In the genomic region with DNA sequence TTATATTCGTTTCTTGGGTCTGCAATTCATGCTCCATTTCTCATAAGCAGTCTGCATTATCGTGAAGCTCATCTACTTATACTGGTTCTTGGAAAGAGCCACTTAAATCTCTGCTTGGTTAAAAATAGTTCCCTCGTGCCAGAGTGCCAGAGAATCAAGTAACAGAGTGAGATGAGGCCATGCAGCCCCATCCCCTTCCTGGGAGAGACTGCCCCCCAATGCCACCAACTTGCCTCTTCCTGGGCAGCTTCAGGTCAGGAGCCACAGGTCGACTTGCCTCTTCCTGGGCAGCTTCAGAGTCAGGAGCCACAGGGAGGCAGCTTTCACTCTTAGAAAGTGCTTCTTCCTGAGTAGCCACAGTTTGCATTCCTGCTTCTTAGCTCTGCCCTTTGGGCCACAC, we compare ENCODE assay signal across 16 cellular contexts.
"Had no signal": no experiment of that assay in that cellular context is flagged by ENCODE, and none has a peak within 500 bp of the region (broad histone marks: within the 10 kb centered on the region; RNA-seq: fewer than 3 reads in every experiment).

No MANE protein-coding gene starts in this region.

- H3K4me3 Mint-ChIP-seq: activated CD4-positive, alpha-beta memory T cell treated with anti-CD3 and anti-CD28 coated beads for 36 hours; nephron progenitor cell; stimulated activated memory B cell treated with anti-CD40 and anti-IgM and Interleukin-4, amounts not matched to agents 10 μg/mL and 1 μg/mL and 100 μg/mL, for 72 hours had no signal

- DNase-seq: activated CD4-positive, alpha-beta memory T cell treated with anti-CD3 and anti-CD28 coated beads for 36 hours; activated CD4-positive, alpha-beta T cell treated with anti-CD3 and anti-CD28 coated beads for 1 hour; activated naive CD4-positive, alpha-beta T cell; colonic mucosa; effector CD4-positive, alpha-beta T cell; nephron progenitor cell; retina; substantia nigra; upper lobe of left lung had no signal

- H3K4me3 ChIP-seq: ascending aorta, cardiac muscle cell, colonic mucosa, hepatocyte, lung, SJSA1, smooth muscle cell, upper lobe of left lung had no signal

- H3K36me3 ChIP-seq: ascending aorta, cardiac muscle cell, colonic mucosa, SJSA1, upper lobe of left lung had no signal

- H3K9me3 Mint-ChIP-seq: activated CD4-positive, alpha-beta memory T cell treated with anti-CD3 and anti-CD28 coated beads for 36 hours; nephron progenitor cell; stimulated activated memory B cell treated with anti-CD40 and anti-IgM and Interleukin-4, amounts not matched to agents 10 μg/mL and 1 μg/mL and 100 μg/mL, for 72 hours had no signal

- H2AFZ ChIP-seq: hepatocyte had no signal

- ATAC-seq: stimulated activated memory B cell treated with anti-CD40 and anti-IgM and Interleukin-4, amounts not matched to agents 10 μg/mL and 1 μg/mL and 100 μg/mL, for 72 hours had no signal

- H3K36me3 Mint-ChIP-seq: activated CD4-positive, alpha-beta memory T cell treated with anti-CD3 and anti-CD28 coated beads for 36 hours; stimulated activated memory B cell treated with anti-CD40 and anti-IgM and Interleukin-4, amounts not matched to agents 10 μg/mL and 1 μg/mL and 100 μg/mL, for 72 hours had no signal

- H3K27ac Mint-ChIP-seq: activated CD4-positive, alpha-beta memory T cell treated with anti-CD3 and anti-CD28 coated beads for 36 hours; stimulated activated memory B cell treated with anti-CD40 and anti-IgM and Interleukin-4, amounts not matched to agents 10 μg/mL and 1 μg/mL and 100 μg/mL, for 72 hours had no signal

- H3K27ac ChIP-seq: ascending aorta, cardiac muscle cell, colonic mucosa, hepatocyte, SJSA1, upper lobe of left lung had no signal

- H3K79me2 ChIP-seq: hepatocyte had no signal

- H3K4me1 Mint-ChIP-seq: stimulated activated memory B cell treated with anti-CD40 and anti-IgM and Interleukin-4, amounts not matched to agents 10 μg/mL and 1 μg/mL and 100 μg/mL, for 72 hours had no signal

- H3K4me2 ChIP-seq: hepatocyte, smooth muscle cell had no signal

- H3K27me3 ChIP-seq: ascending aorta, cardiac muscle cell, colonic mucosa, hepatocyte, SJSA1, upper lobe of left lung had no signal

- H3K9me3 ChIP-seq: ascending aorta, colonic mucosa, SJSA1, upper lobe of left lung had no signal

- H3K4me1 ChIP-seq: ascending aorta, colonic mucosa, SJSA1, upper lobe of left lung had no signal
